Comparison of ENCODE assay signal across 9 cellular contexts in the genomic region with DNA sequence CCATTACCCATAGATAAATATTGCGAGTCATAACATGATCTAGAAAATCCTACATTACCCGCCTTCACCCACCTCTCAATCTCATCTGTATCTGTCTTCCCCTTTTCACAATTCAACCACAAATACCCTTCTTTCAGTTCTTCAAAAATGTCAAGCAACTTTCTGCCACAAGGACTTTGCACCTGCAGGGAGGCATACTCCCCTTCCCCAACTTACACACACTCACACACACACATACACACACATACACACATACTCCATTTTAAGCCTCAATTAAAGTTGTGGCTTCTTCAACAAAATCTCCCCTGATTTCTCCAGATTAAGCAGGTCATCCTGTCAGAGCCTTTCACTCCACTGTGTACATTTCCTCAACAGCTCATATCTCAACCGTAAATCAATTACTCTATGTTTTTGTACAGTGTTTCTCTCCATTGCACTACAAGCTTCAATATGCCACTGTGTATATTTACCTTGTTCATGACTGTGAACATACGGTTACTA. TPM values are rescaled to one million over a fixed set of nuclear protein-coding genes. Genes with fewer than 3 reads are reported as not detected.
DNase-seq lines count a peak whose midpoint lies in the region; ATAC-seq and TF ChIP-seq lines count a peak whose summit lies in the region.
"Had no signal": no experiment of that assay in that cellular context is flagged by ENCODE, and none has a peak within 500 bp of the region (broad histone marks: within the 10 kb centered on the region; RNA-seq: fewer than 3 reads in every experiment).

No MANE protein-coding gene starts in this region.

- 62% methylated on average over 4 of the region's 4 CpGs for WGBS in suprapubic skin

- DNase-seq in memory B cell (ENCODE audit: low spot score in 2 of 2) (peak in 1 of 2 donors; percentile 67), 8988T (no peak), suprapubic skin (ENCODE audit: low spot score in 2 of 2) (no peak), WTC11 (ENCODE audit: low spot score) (no peak), HUDEP-2 (lab: John Stamatoyannopoulos, UW; ENCODE audit: unreplicated experiment in 76 of 76) (no peak)

- no peak overlapping the region for H3K4me3 ChIP-seq in suprapubic skin

- TF ChIP-seq POLR2A in suprapubic skin (IDR thresholded peaks at IDR 0.05) = no peak

- H3K4me1 Mint-ChIP-seq in memory B cell = peaks cover 31% of the 10 kb centered on the region
- H3K4me1 Mint-ChIP-seq in WTC11 = peaks cover 12% of the 10 kb centered on the region

- H3K36me3 Mint-ChIP-seq in memory B cell (peaks cover 2% of the 10 kb centered on the region), WTC11 (no peaks in the 10 kb centered on the region)

- H3K9me3 ChIP-seq in suprapubic skin = no peaks in the 10 kb centered on the region

- H3K27me3 Mint-ChIP-seq in memory B cell (no peaks in the 10 kb centered on the region), WTC11 (ENCODE audit: low read depth) (no peaks in the 10 kb centered on the region)

- peak; percentile 89 for ATAC-seq in GM18873 (IDR thresholded peaks at IDR 0.05; ENCODE audit: low FRiP score, unreplicated experiment)
- peak; percentile 81 for ATAC-seq in HG02571 (IDR thresholded peaks at IDR 0.05; ENCODE audit: unreplicated experiment)
- ATAC-seq in HG03558 (IDR thresholded peaks at IDR 0.05; ENCODE audit: extremely low read depth, unreplicated experiment) = peak; percentile 83
- ATAC-seq in memory B cell (ENCODE audit: low read depth) = peak; percentile 87
- no peak for ATAC-seq in WTC11

- no peaks in the 10 kb centered on the region for H3K4me1 ChIP-seq in suprapubic skin

- POLR2A ChIA-PET in WTC11 (lab: Charles Lee) = no interaction called here

- CTCF ChIA-PET in WTC11 (lab: Charles Lee) = no interaction called here

- TF ChIP-seq EP300 in suprapubic skin (IDR thresholded peaks at IDR 0.05) = no peak

- no peaks in the 10 kb centered on the region for H3K36me3 ChIP-seq in suprapubic skin

- H3K27ac Mint-ChIP-seq in memory B cell = no peak overlapping the region
- H3K27ac Mint-ChIP-seq in WTC11 = no peak overlapping the region
- H3K27ac Mint-ChIP-seq: T-helper 1 cell treated with Interleukin-12 subunit alpha and Interleukin-12 subunit beta and Interleukin-4 antibody, amounts not matched to agents 30 μg/mL and 1 μg/mL, for 36 hours had no signal

- H3K27ac ChIP-seq in suprapubic skin = no peak overlapping the region

- H3K27me3 ChIP-seq in suprapubic skin = no peaks in the 10 kb centered on the region

- no peak overlapping the region for H3K4me3 Mint-ChIP-seq in memory B cell
- H3K4me3 Mint-ChIP-seq in WTC11 = no peak overlapping the region
- H3K4me3 Mint-ChIP-seq: T-helper 1 cell treated with Interleukin-12 subunit alpha and Interleukin-12 subunit beta and Interleukin-4 antibody, amounts not matched to agents 30 μg/mL and 1 μg/mL, for 36 hours had no signal

- H3K9me3 Mint-ChIP-seq in memory B cell (no peaks in the 10 kb centered on the region), WTC11 (no peaks in the 10 kb centered on the region)
- H3K9me3 Mint-ChIP-seq: T-helper 1 cell treated with Interleukin-12 subunit alpha and Interleukin-12 subunit beta and Interleukin-4 antibody, amounts not matched to agents 30 μg/mL and 1 μg/mL, for 36 hours had no signal

- TF ChIP-seq CTCF in suprapubic skin (IDR thresholded peaks at IDR 0.05) (no peak), WTC11 (IDR thresholded peaks at IDR 0.05) (no peak)

TF ChIP-seq in WTC11, 78 proteins besides CTCF, POLR2A, EP300 and RAD21:
- TF ChIP-seq, protein P1, sequence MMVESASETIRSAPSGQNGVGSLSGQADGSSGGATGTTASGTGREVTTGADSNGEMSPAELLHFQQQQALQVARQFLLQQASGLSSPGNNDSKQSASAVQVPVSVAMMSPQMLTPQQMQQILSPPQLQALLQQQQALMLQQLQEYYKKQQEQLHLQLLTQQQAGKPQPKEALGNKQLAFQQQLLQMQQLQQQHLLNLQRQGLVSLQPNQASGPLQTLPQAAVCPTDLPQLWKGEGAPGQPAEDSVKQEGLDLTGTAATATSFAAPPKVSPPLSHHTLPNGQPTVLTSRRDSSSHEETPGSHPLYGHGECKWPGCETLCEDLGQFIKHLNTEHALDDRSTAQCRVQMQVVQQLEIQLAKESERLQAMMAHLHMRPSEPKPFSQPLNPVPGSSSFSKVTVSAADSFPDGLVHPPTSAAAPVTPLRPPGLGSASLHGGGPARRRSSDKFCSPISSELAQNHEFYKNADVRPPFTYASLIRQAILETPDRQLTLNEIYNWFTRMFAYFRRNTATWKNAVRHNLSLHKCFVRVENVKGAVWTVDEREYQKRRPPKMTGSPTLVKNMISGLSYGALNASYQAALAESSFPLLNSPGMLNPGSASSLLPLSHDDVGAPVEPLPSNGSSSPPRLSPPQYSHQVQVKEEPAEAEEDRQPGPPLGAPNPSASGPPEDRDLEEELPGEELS (CRISPR knock-in tag; IDR thresholded peaks at IDR 0.05) = no peak
- TF ChIP-seq, protein P2, sequence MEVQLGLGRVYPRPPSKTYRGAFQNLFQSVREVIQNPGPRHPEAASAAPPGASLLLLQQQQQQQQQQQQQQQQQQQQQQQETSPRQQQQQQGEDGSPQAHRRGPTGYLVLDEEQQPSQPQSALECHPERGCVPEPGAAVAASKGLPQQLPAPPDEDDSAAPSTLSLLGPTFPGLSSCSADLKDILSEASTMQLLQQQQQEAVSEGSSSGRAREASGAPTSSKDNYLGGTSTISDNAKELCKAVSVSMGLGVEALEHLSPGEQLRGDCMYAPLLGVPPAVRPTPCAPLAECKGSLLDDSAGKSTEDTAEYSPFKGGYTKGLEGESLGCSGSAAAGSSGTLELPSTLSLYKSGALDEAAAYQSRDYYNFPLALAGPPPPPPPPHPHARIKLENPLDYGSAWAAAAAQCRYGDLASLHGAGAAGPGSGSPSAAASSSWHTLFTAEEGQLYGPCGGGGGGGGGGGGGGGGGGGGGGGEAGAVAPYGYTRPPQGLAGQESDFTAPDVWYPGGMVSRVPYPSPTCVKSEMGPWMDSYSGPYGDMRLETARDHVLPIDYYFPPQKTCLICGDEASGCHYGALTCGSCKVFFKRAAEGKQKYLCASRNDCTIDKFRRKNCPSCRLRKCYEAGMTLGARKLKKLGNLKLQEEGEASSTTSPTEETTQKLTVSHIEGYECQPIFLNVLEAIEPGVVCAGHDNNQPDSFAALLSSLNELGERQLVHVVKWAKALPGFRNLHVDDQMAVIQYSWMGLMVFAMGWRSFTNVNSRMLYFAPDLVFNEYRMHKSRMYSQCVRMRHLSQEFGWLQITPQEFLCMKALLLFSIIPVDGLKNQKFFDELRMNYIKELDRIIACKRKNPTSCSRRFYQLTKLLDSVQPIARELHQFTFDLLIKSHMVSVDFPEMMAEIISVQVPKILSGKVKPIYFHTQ (CRISPR knock-in tag; IDR thresholded peaks at IDR 0.05) = no peak
- TF ChIP-seq FOXK1 (CRISPR knock-in tag; IDR thresholded peaks at IDR 0.05) (no peak), NR1H2 (CRISPR knock-in tag; IDR thresholded peaks at IDR 0.05) (no peak), RORB (CRISPR knock-in tag; IDR thresholded peaks at IDR 0.05) (no peak)
- TF ChIP-seq, protein P3, sequence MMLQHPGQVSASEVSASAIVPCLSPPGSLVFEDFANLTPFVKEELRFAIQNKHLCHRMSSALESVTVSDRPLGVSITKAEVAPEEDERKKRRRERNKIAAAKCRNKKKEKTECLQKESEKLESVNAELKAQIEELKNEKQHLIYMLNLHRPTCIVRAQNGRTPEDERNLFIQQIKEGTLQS (CRISPR knock-in tag; conservative IDR thresholded peaks at IDR 0.05) = no peak
TF ChIP-seq in WTC11: peak in this region for 0.

RNA-seq across cellular contexts. Expression of a gene that starts 33.1 kb away (rescaled TPM):
- total RNA-seq in suprapubic skin = 10 to 100 TPM; 34.9 to 67.7 (median 42.4) TPM
- total RNA-seq in WTC11 (2021) = 31.6 to 35.4 TPM (median 33.1 TPM) in 3 replicates

RNA-seq across cellular contexts. Expression of a gene that starts 34.2 kb away (rescaled TPM):
- 1 to 10 TPM in 1 of 4 donors, not detected in 3; 1.0 TPM for total RNA-seq in suprapubic skin
- total RNA-seq in WTC11 (2021) = 0.55 to 0.57 TPM in 2 of 3 replicates, not detected in the other
